Comparison of ENCODE assay signal across 8 cellular contexts in the genomic region with DNA sequence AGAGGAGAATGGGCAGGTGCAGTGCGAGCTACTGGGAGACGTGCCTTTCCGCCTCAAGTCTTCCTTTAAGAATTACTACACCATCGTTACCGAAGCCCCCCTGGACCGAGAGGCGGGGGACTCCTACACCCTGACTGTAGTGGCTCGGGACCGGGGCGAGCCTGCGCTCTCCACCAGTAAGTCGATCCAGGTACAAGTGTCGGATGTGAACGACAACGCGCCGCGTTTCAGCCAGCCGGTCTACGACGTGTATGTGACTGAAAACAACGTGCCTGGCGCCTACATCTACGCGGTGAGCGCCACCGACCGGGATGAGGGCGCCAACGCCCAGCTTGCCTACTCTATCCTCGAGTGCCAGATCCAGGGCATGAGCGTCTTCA. TPM values are rescaled to one million over a fixed set of nuclear protein-coding genes. Genes with fewer than 3 reads are reported as not detected.
DNase-seq lines count a peak whose midpoint lies in the region; ATAC-seq and TF ChIP-seq lines count a peak whose summit lies in the region.

No MANE protein-coding gene starts in this region.

- H3K27ac Mint-ChIP-seq in chondrocyte (ENCODE audit: unreplicated experiment) = peak overlapping the region; percentile 57

- H3K27me3 ChIP-seq in muscle layer of colon (ENCODE audit: control insufficient read depth in 1 of 2, insufficient read depth in 2 of 2, low read length in 2 of 2) = peaks cover 32 to 59% of the 10 kb centered on the region in 2 donors

- H3K36me3 Mint-ChIP-seq in chondrocyte (ENCODE audit: low read depth) = no peaks in the 10 kb centered on the region

- peaks cover 51% of the 10 kb centered on the region for H3K4me1 ChIP-seq in muscle layer of colon (ENCODE audit: insufficient read depth, low read length)

- ATAC-seq in HG02885 (IDR thresholded peaks at IDR 0.05; ENCODE audit: poor library complexity, unreplicated experiment) (no peak), HG03571 (IDR thresholded peaks at IDR 0.05; ENCODE audit: unreplicated experiment) (no peak), GM18867 (IDR thresholded peaks at IDR 0.05; ENCODE audit: unreplicated experiment) (no peak)

- H3K27ac ChIP-seq in muscle layer of colon (ENCODE audit: low read depth, low read length) = no peak overlapping the region

- DNase-seq in stimulated activated CD4-positive, alpha-beta T cell treated with anti-CD3 and anti-CD28 coated beads, Interleukin-15, amount 100 ng/mL, for 24 hours = peak; percentile 12
- DNase-seq in stimulated activated CD4-positive, alpha-beta T cell treated with anti-CD3 and anti-CD28 coated beads, Interleukin-4, amount 100 ng/mL, for 24 hours = no peak
- no peak for DNase-seq in chondrocyte (ENCODE audit: low spot score)
- no peak for DNase-seq in activated CD4-positive, CD25-positive, alpha-beta regulatory T cell (lab: John Stamatoyannopoulos, UW)

- H3K4me1 Mint-ChIP-seq in chondrocyte (ENCODE audit: low read depth) = peaks cover 80% of the 10 kb centered on the region

- peak overlapping the region; percentile 87 for H3K4me3 Mint-ChIP-seq in chondrocyte (ENCODE audit: unreplicated experiment)

- H3K9me3 Mint-ChIP-seq in chondrocyte (ENCODE audit: low read depth) = no peaks in the 10 kb centered on the region

- no peaks in the 10 kb centered on the region for H3K27me3 Mint-ChIP-seq in chondrocyte (ENCODE audit: low read depth)

- peak overlapping the region; percentile 49 to 77 for H3K4me3 ChIP-seq in muscle layer of colon (ENCODE audit: low read depth in 1 of 2, low read length in 2 of 2)

- H3K9ac ChIP-seq in muscle layer of colon (ENCODE audit: low read length) = no peak overlapping the region

- H3K36me3 ChIP-seq in muscle layer of colon (ENCODE audit: insufficient read depth, low read length) = no peaks in the 10 kb centered on the region

- no peaks in the 10 kb centered on the region for H3K9me3 ChIP-seq in muscle layer of colon (ENCODE audit: low read length)

- no peak for TF ChIP-seq CTCF in chondrocyte (IDR thresholded peaks at IDR 0.05)

RNA-seq across cellular contexts. Expression of a gene that starts 2.2 kb away (rescaled TPM):
- 30.2 to 69.6 TPM (median 30.5 TPM) in 3 replicates for total RNA-seq in chondrocyte
